In genomic region chr2:38092196-38092902, GRCh38 we compare ENCODE assay signal across 11 cellular contexts. TPM values are rescaled to one million over a fixed set of nuclear protein-coding genes. Genes with fewer than 3 reads are reported as not detected.
DNase-seq lines count a peak whose midpoint lies in the region; ATAC-seq and TF ChIP-seq lines count a peak whose summit lies in the region.
"Had no signal": no experiment of that assay in that cellular context is flagged by ENCODE, and none has a peak within 500 bp of the region (broad histone marks: within the 10 kb centered on the region; RNA-seq: fewer than 3 reads in every experiment).

No MANE protein-coding gene starts in this region.

- no peaks in the 10 kb centered on the region for H3K9me3 ChIP-seq in A673 (ENCODE audit: low read depth, low read length, poor library complexity, severe bottlenecking)
- no peaks in the 10 kb centered on the region for H3K9me3 ChIP-seq in esophagus (ENCODE audit: control insufficient read depth in 2 of 2, insufficient read depth in 1 of 2, low read depth in 1 of 2, low read length in 1 of 2)
- H3K9me3 ChIP-seq: BE2C had no signal

- no TSS peak for BruUV-seq in A673 (replicated peaks; lab: Mats Ljungman, UMichigan)

- intact Hi-C loops in A673 (cut with micrococcal nuclease; ENCODE audit: unreplicated experiment) = no loop called here

- H3K4me1 ChIP-seq in A673 (ENCODE audit: insufficient read depth, low read length, poor library complexity, severe bottlenecking) (peaks cover 41% of the 10 kb centered on the region), esophagus (ENCODE audit: control insufficient read depth in 2 of 2, insufficient read depth in 2 of 2, low read length in 1 of 2) (peaks cover 7 to 9% of the 10 kb centered on the region in 2 donors)
- H3K4me1 ChIP-seq: BE2C had no signal

- H3K27me3 ChIP-seq in A673 (replicated peaks; ENCODE audit: insufficient read depth, low read depth, low read length, poor library complexity) (no peaks in the 10 kb centered on the region), esophagus (ENCODE audit: control insufficient read depth in 1 of 2, insufficient read depth in 2 of 2, low read length in 2 of 2) (no peaks in the 10 kb centered on the region)

- ATAC-seq in HG03135 (IDR thresholded peaks at IDR 0.05; ENCODE audit: unreplicated experiment) (no peak), HG03175 (IDR thresholded peaks at IDR 0.05; ENCODE audit: unreplicated experiment) (no peak)

- 28 to 45% methylated on average over 11 of the region's 11 CpGs for WGBS in esophagus, 2 donors

- DNase-seq in A673 (ENCODE audit: low spot score) = peak; percentile 54
- DNase-seq in NCI-H446 treated with DMSO at 0.1 percent for 48 hours (lab: John Stamatoyannopoulos, UW) = peak; percentile 44
- DNase-seq in myocyte (ENCODE audit: low read depth) = peak; percentile 41
- DNase-seq in kidney tubule cell (ENCODE audit: low spot score) = no peak
- no peak for DNase-seq in caudate nucleus (lab: John Stamatoyannopoulos, UW)
- DNase-seq: activated CD8-positive, alpha-beta memory T cell treated with anti-CD3 and anti-CD28 coated beads, Interleukin-2, amount 50 U/mL, for 48 hours; BE2C had no signal

- H3K4me3 ChIP-seq in A673 (ENCODE audit: low read depth, low read length, poor library complexity, severe bottlenecking) (no peak overlapping the region), esophagus (ENCODE audit: low read depth in 1 of 2, low read length in 2 of 2) (no peak overlapping the region)

- POLR2A ChIA-PET in A673 (lab: Charles Lee; ENCODE audit: low non-redundant PET) = no interaction called here

- H3K27ac ChIP-seq in A673 (ENCODE audit: low read depth, low read length, poor library complexity, severe bottlenecking) = peak overlapping the region; percentile 28
- peak overlapping the region; percentile 62 to 71 for H3K27ac ChIP-seq in esophagus (ENCODE audit: low read depth in 2 of 2, low read length in 1 of 2)
- no peak overlapping the region for H3K27ac ChIP-seq in caudate nucleus (ENCODE audit: low read depth, low read length)

- TF ChIP-seq CTCF in A673 (conservative IDR thresholded peaks at IDR 0.05; ENCODE audit: low read depth, low read length) = no peak

- CTCF ChIA-PET in A673 (lab: Charles Lee) = interaction anchor here (1.2 kb wide), 1 partner anchor 16 kb away, joined by 6 read pairs; the partner anchor contains the start of gene CYP1B1

- H3K36me3 ChIP-seq in A673 (ENCODE audit: insufficient read depth, low read length, poor library complexity, severe bottlenecking) (no peaks in the 10 kb centered on the region), esophagus (ENCODE audit: control insufficient read depth in 2 of 2, insufficient read depth in 2 of 2, low read length in 1 of 2) (no peaks in the 10 kb centered on the region)
- H3K36me3 ChIP-seq: BE2C had no signal

RNA-seq across cellular contexts. Expression of gene CYP1B1, which starts 16.4 kb away (rescaled TPM):
- total RNA-seq in A673 (2021) (0.92 and 3.0 TPM in 2 replicates), myocyte (14.4 and 18.1 TPM in 2 replicates)
- polyA plus RNA-seq in esophagus = 1 to 10 TPM; 1.5 to 8.4 TPM
- 19.8 TPM for polyA plus RNA-seq in myocyte (2012)
- polyA plus RNA-seq: neural cell had no signal

Comparison
In these comparisons a context has a peak if more than half of its experiments do, and no peak if none do; other contexts are left out.
1. DNase-seq: peak in A673 (single experiment), NCI-H446 treated with DMSO at 0.1 percent for 48 hours (single experiment) and myocyte (single experiment); none in kidney tubule cell (single experiment) and caudate nucleus (0 of 61).